Comparison of ENCODE assay signal across 16 cellular contexts in genomic region chr3:11240496-11240895, GRCh38. TPM values are rescaled to one million over a fixed set of nuclear protein-coding genes. Genes with fewer than 3 reads are reported as not detected.
A peak's percentile ranks its signal among the peaks of the same experiment; 100 is the strongest.
DNase-seq lines count a peak whose midpoint lies in the region; ATAC-seq and TF ChIP-seq lines count a peak whose summit lies in the region.
"Had no signal": no experiment of that assay in that cellular context is flagged by ENCODE, and none has a peak within 500 bp of the region (broad histone marks: within the 10 kb centered on the region; RNA-seq: fewer than 3 reads in every experiment).

No MANE protein-coding gene starts in this region.

- H3K4me1 ChIP-seq in suprapubic skin (peaks cover 15% of the 10 kb centered on the region), neural progenitor cell (no peaks in the 10 kb centered on the region)
- H3K4me1 ChIP-seq: colonic mucosa, Peyer's patch, sigmoid colon had no signal

- H3K27me3 Mint-ChIP-seq in activated T-helper 2 cell treated with anti-CD3 and anti-CD28 coated beads, Interferon-gamma antibody, Interleukin-2, Interleukin-4, amounts not matched to agents 10 μg/mL and 5 μg/mL and 100 μg/mL, durations not matched to agents 14 hours and 24 hours and 36 hours (ENCODE audit: low read depth), result no peaks in the 10 kb centered on the region
- H3K27me3 Mint-ChIP-seq in neural progenitor cell (ENCODE audit: insufficient read depth, low read depth), result peaks cover 2% of the 10 kb centered on the region

- H3K9me3 Mint-ChIP-seq in activated T-helper 2 cell treated with anti-CD3 and anti-CD28 coated beads, Interferon-gamma antibody, Interleukin-2, Interleukin-4, amounts not matched to agents 10 μg/mL and 5 μg/mL and 100 μg/mL, durations not matched to agents 14 hours and 24 hours and 36 hours, result peaks cover 41% of the 10 kb centered on the region
- H3K9me3 Mint-ChIP-seq in neural progenitor cell, result no peaks in the 10 kb centered on the region
- H3K9me3 Mint-ChIP-seq: immature natural killer cell had no signal

- H3K36me3 ChIP-seq in suprapubic skin, result no peaks in the 10 kb centered on the region
- H3K36me3 ChIP-seq in neural progenitor cell, result no peaks in the 10 kb centered on the region
- H3K36me3 ChIP-seq: colonic mucosa, neutrophil, Peyer's patch, sigmoid colon had no signal

- TF ChIP-seq EP300 in suprapubic skin (IDR thresholded peaks at IDR 0.05), result no peak

- peaks cover 24% of the 10 kb centered on the region for H3K4me1 Mint-ChIP-seq in activated T-helper 2 cell treated with anti-CD3 and anti-CD28 coated beads, Interferon-gamma antibody, Interleukin-2, Interleukin-4, amounts not matched to agents 10 μg/mL and 5 μg/mL and 100 μg/mL, durations not matched to agents 14 hours and 24 hours and 36 hours (ENCODE audit: low read depth)
- no peaks in the 10 kb centered on the region for H3K4me1 Mint-ChIP-seq in neural progenitor cell
- H3K4me1 Mint-ChIP-seq: immature natural killer cell had no signal

- no peak for ATAC-seq in GM19324 (IDR thresholded peaks at IDR 0.05; ENCODE audit: low FRiP score, unreplicated experiment)

- H3K79me2 ChIP-seq in neural progenitor cell (ENCODE audit: low read depth), result no peaks in the 10 kb centered on the region

- H3F3A ChIP-seq in neural progenitor cell (ENCODE audit: low read depth), result no peaks in the 10 kb centered on the region

- H3K9me3 ChIP-seq in suprapubic skin (no peaks in the 10 kb centered on the region), neural progenitor cell (ENCODE audit: low read depth) (no peaks in the 10 kb centered on the region)
- H3K9me3 ChIP-seq: colonic mucosa, neutrophil, Peyer's patch, sigmoid colon had no signal

- 100% methylated on average over 1 of the region's 1 CpG for WGBS in suprapubic skin

- no peak overlapping the region for H2AFZ ChIP-seq in neural progenitor cell (replicated peaks)

- TF ChIP-seq CTCF in suprapubic skin (IDR thresholded peaks at IDR 0.05) (no peak), neural progenitor cell (IDR thresholded peaks at IDR 0.05) (no peak)

- DNase-seq in activated T-cell treated with anti-CD3 and anti-CD28 coated beads for 48 hours (ENCODE audit: low read depth) (peak; percentile 49), activated T-cell treated with anti-CD3 and anti-CD28 coated beads for 4 hours (no peak), suprapubic skin (ENCODE audit: low spot score in 2 of 2) (no peak), neural progenitor cell (ENCODE audit: low spot score) (no peak), SKM-1 (lab: John Stamatoyannopoulos, UW; ENCODE audit: unreplicated experiment) (no peak)
- DNase-seq in activated T-helper 2 cell treated with anti-CD3 and anti-CD28 coated beads, Interferon-gamma antibody, Interleukin-2, Interleukin-4, amounts not matched to agents 10 μg/mL and 5 μg/mL and 100 μg/mL, durations not matched to agents 14 hours and 24 hours and 36 hours (ENCODE audit: low spot score), result no peak
- peak; percentile 68 for DNase-seq in stimulated activated CD4-positive, alpha-beta T cell treated with anti-CD3 and anti-CD28 coated beads, Interleukin-1b, Interleukin-23, amount 100 ng/mL, for 48 hours
- DNase-seq: ACHN, colonic mucosa, immature natural killer cell, NCI-H1694 treated with DMSO at 0.1 percent for 48 hours, NCI-H510A treated with DMSO at 0.1 percent for 48 hours, Peyer's patch, sigmoid colon had no signal

- no peak overlapping the region for H3K4me3 Mint-ChIP-seq in activated T-helper 2 cell treated with anti-CD3 and anti-CD28 coated beads, Interferon-gamma antibody, Interleukin-2, Interleukin-4, amounts not matched to agents 10 μg/mL and 5 μg/mL and 100 μg/mL, durations not matched to agents 14 hours and 24 hours and 36 hours (ENCODE audit: low read depth)
- no peak overlapping the region for H3K4me3 Mint-ChIP-seq in neural progenitor cell
- H3K4me3 Mint-ChIP-seq: immature natural killer cell had no signal

- H3K27ac Mint-ChIP-seq in activated T-helper 2 cell treated with anti-CD3 and anti-CD28 coated beads, Interferon-gamma antibody, Interleukin-2, Interleukin-4, amounts not matched to agents 10 μg/mL and 5 μg/mL and 100 μg/mL, durations not matched to agents 14 hours and 24 hours and 36 hours, result peak overlapping the region; percentile 92
- no peak overlapping the region for H3K27ac Mint-ChIP-seq in neural progenitor cell
- H3K27ac Mint-ChIP-seq: immature natural killer cell had no signal

- H4K20me1 ChIP-seq in neural progenitor cell (ENCODE audit: low read depth), result no peaks in the 10 kb centered on the region

- H3K4me2 ChIP-seq in neural progenitor cell, result no peak overlapping the region

- H3K36me3 Mint-ChIP-seq in activated T-helper 2 cell treated with anti-CD3 and anti-CD28 coated beads, Interferon-gamma antibody, Interleukin-2, Interleukin-4, amounts not matched to agents 10 μg/mL and 5 μg/mL and 100 μg/mL, durations not matched to agents 14 hours and 24 hours and 36 hours (ENCODE audit: low read depth), result peaks cover 25% of the 10 kb centered on the region
- H3K36me3 Mint-ChIP-seq in neural progenitor cell, result no peaks in the 10 kb centered on the region

- intact Hi-C loops in activated T-helper 2 cell treated with anti-CD3 and anti-CD28 coated beads, Interferon-gamma antibody, Interleukin-2, Interleukin-4, amounts not matched to agents 10 μg/mL and 5 μg/mL and 100 μg/mL, durations not matched to agents 14 hours and 24 hours and 36 hours (cut with micrococcal nuclease), result no loop called here

- no peaks in the 10 kb centered on the region for H3K27me3 ChIP-seq in suprapubic skin
- H3K27me3 ChIP-seq in neural progenitor cell, result no peaks in the 10 kb centered on the region
- H3K27me3 ChIP-seq: colonic mucosa, neutrophil, Peyer's patch, sigmoid colon had no signal

- H3K4me3 ChIP-seq in suprapubic skin (no peak overlapping the region), neural progenitor cell (no peak overlapping the region)
- H3K4me3 ChIP-seq: colonic mucosa, Peyer's patch, sigmoid colon had no signal

- H3K27ac ChIP-seq in suprapubic skin (peak overlapping the region; percentile 3), neural progenitor cell (no peak overlapping the region)
- H3K27ac ChIP-seq: colonic mucosa, neutrophil, Peyer's patch, sigmoid colon had no signal

- no peak overlapping the region for H3K9ac ChIP-seq in neural progenitor cell

- no peak for TF ChIP-seq POLR2A in suprapubic skin (IDR thresholded peaks at IDR 0.05)

RNA-seq across cellular contexts. Expression of gene ATG7, which starts 31.7 kb away (rescaled TPM):
- 44.1 and 45.2 TPM in 2 replicates for total RNA-seq in activated T-helper 2 cell treated with anti-CD3 and anti-CD28 coated beads, Interferon-gamma antibody, Interleukin-2, Interleukin-4, amounts not matched to agents 10 μg/mL and 5 μg/mL and 100 μg/mL, durations not matched to agents 14 hours and 24 hours and 36 hours
- total RNA-seq in suprapubic skin, result 100 to 1,000 TPM in 1 of 4 donors, 10 to 100 TPM in 3; 49.4 to 145 (median 82.1) TPM
- total RNA-seq in neural progenitor cell (ENCODE audit: low replicate concordance), result 35.5 and 53.5 TPM in 2 replicates

Comparison
In these comparisons a context has a peak if more than half of its experiments do, and no peak if none do; other contexts are left out.
1. DNase-seq: peak in activated T-cell treated with anti-CD3 and anti-CD28 coated beads for 48 hours (single experiment) and stimulated activated CD4-positive, alpha-beta T cell treated with anti-CD3 and anti-CD28 coated beads, Interleukin-1b, Interleukin-23, amount 100 ng/mL, for 48 hours (single experiment); none in activated T-cell treated with anti-CD3 and anti-CD28 coated beads for 4 hours (single experiment), activated T-helper 2 cell treated with anti-CD3 and anti-CD28 coated beads, Interferon-gamma antibody, Interleukin-2, Interleukin-4, amounts not matched to agents 10 μg/mL and 5 μg/mL and 100 μg/mL, durations not matched to agents 14 hours and 24 hours and 36 hours (single experiment), suprapubic skin (0 of 2), neural progenitor cell (single experiment) and SKM-1 (single experiment).